In genomic region chr13:109160887-109161669, GRCh38 we compare ENCODE assay signal across 11 cellular contexts.
DNase-seq lines count a peak whose midpoint lies in the region; ATAC-seq, FAIRE-seq and TF ChIP-seq lines count a peak whose summit lies in the region.
"Had no signal": no experiment of that assay in that cellular context is flagged by ENCODE, and none has a peak within 500 bp of the region (broad histone marks: within the 10 kb centered on the region; RNA-seq: fewer than 3 reads in every experiment).

No MANE protein-coding gene starts in this region.

- peaks cover 5% of the 10 kb centered on the region for H3K27me3 Mint-ChIP-seq in T-helper 2 cell treated with Interferon-gamma antibody and Interleukin-4, amounts not matched to agents 5 μg/mL and 100 μg/mL, for 36 hours (ENCODE audit: low read depth)

- no peaks in the 10 kb centered on the region for H3K9me3 Mint-ChIP-seq in T-helper 2 cell treated with Interferon-gamma antibody and Interleukin-4, amounts not matched to agents 5 μg/mL and 100 μg/mL, for 36 hours

- TF ChIP-seq POLR2A in A549 (IDR thresholded peaks at IDR 0.05; ENCODE audit: low read length): no peak

- no peaks in the 10 kb centered on the region for H3K79me2 ChIP-seq in OCI-LY3 (ENCODE audit: low read length)

- POLR2A ChIA-PET in A549 (lab: Yijun Ruan, JAX): no interaction called here

- H3K4me3 Mint-ChIP-seq in T-helper 2 cell treated with Interferon-gamma antibody and Interleukin-4, amounts not matched to agents 5 μg/mL and 100 μg/mL, for 36 hours: no peak overlapping the region

- no peaks in the 10 kb centered on the region for H4K20me1 ChIP-seq in OCI-LY3 (ENCODE audit: insufficient read depth, low read length)

- H3K27ac ChIP-seq in A549: peak overlapping the region; percentile 18 to 95; a peak in 4 of 6 replicates
- peak overlapping the region; percentile 49 for H3K27ac ChIP-seq in OCI-LY3 (ENCODE audit: low read length)
- H3K27ac ChIP-seq: ascending aorta, prostate gland had no signal

- no peak overlapping the region for H2AFZ ChIP-seq in OCI-LY3 (ENCODE audit: low read depth, low read length)

- H3K36me3 ChIP-seq in OCI-LY3 (replicated peaks; ENCODE audit: low read depth, low read length): no peaks in the 10 kb centered on the region
- H3K36me3 ChIP-seq: ascending aorta, prostate gland had no signal

- H3K4me1 Mint-ChIP-seq in T-helper 2 cell treated with Interferon-gamma antibody and Interleukin-4, amounts not matched to agents 5 μg/mL and 100 μg/mL, for 36 hours (ENCODE audit: low read depth): peaks cover 11% of the 10 kb centered on the region

- no peaks in the 10 kb centered on the region for H3K9me3 ChIP-seq in A549
- H3K9me3 ChIP-seq in OCI-LY3 (ENCODE audit: insufficient read depth, low read length): no peaks in the 10 kb centered on the region
- H3K9me3 ChIP-seq: ascending aorta, prostate gland had no signal

- H3K4me1 ChIP-seq in A549 (peaks cover 50% of the 10 kb centered on the region), OCI-LY3 (ENCODE audit: low read length) (peaks cover 49% of the 10 kb centered on the region)
- H3K4me1 ChIP-seq: prostate gland had no signal

- no peak for TF ChIP-seq EP300 in A549 (IDR thresholded peaks at IDR 0.05)

- peak overlapping the region; percentile 17; the same call in 1 of the 2 replicates for H3K9ac ChIP-seq in OCI-LY3 (ENCODE audit: low read length)

- ATAC-seq in A549: no peak
- ATAC-seq in GM18907 (IDR thresholded peaks at IDR 0.05; ENCODE audit: unreplicated experiment): peak; percentile 26
- ATAC-seq in HG02870 (IDR thresholded peaks at IDR 0.05; ENCODE audit: unreplicated experiment): peak; percentile 12
- ATAC-seq in GM21367 (IDR thresholded peaks at IDR 0.05; ENCODE audit: unreplicated experiment): no peak
- ATAC-seq: left cardiac atrium had no signal

- H3K27ac Mint-ChIP-seq in T-helper 2 cell treated with Interferon-gamma antibody and Interleukin-4, amounts not matched to agents 5 μg/mL and 100 μg/mL, for 36 hours: no peak overlapping the region

- CTCF ChIA-PET in A549 (lab: Yijun Ruan, JAX): interaction anchor here (1.4 kb wide), 1 partner anchor 15 kb away, joined by 4 read pairs; no protein-coding TSS in a partner anchor

- DNase-seq in A549 (ENCODE audit: low read depth in 1 of 2, low spot score in 1 of 2) (no peak), D721Med (ENCODE audit: insufficient read length, low spot score) (no peak)
- no peak for DNase-seq in activated CD4-positive, alpha-beta T cell treated with anti-CD3 and anti-CD28 coated beads, Interleukin-2, amount 50 U/mL, for 1 hour
- DNase-seq in T-helper 2 cell treated with Interferon-gamma antibody and Interleukin-4, amounts not matched to agents 5 μg/mL and 100 μg/mL, for 36 hours (ENCODE audit: low spot score): no peak
- DNase-seq: left cardiac atrium had no signal

- 87% methylated on average over 11 of the region's 11 CpGs for WGBS in A549 (ENCODE audit: missing lambda C conversion rate)

- no peak for FAIRE-seq in A549 (lab: Jason Lieb, UNC)
- no peak for FAIRE-seq in D721Med (lab: Jason Lieb, UNC)

- TF ChIP-seq CTCF in A549 (IDR thresholded peaks at IDR 0.05): no peak
- TF ChIP-seq CTCF in OCI-LY3 (IDR thresholded peaks at IDR 0.05; ENCODE audit: low read depth, low read length): no peak
- no peak for TF ChIP-seq CTCF in D721Med (IDR thresholded peaks at IDR 0.05; ENCODE audit: insufficient read depth, missing control alignments)

- no peak for TF ChIP-seq RAD21 in A549 (conservative IDR thresholded peaks at IDR 0.05 in 1 of 2, IDR thresholded peaks at IDR 0.05 in 1 of 2)

- H3K27me3 ChIP-seq in OCI-LY3 (ENCODE audit: low read depth, low read length): peaks cover 43% of the 10 kb centered on the region
- H3K27me3 ChIP-seq: ascending aorta had no signal

- no peaks in the 10 kb centered on the region for H3K36me3 Mint-ChIP-seq in T-helper 2 cell treated with Interferon-gamma antibody and Interleukin-4, amounts not matched to agents 5 μg/mL and 100 μg/mL, for 36 hours (ENCODE audit: low read depth)

- no peak overlapping the region for H3K4me2 ChIP-seq in A549
- peak overlapping the region; percentile 85 for H3K4me2 ChIP-seq in OCI-LY3 (ENCODE audit: low read length)

- H3K4me3 ChIP-seq in A549 (no peak overlapping the region), OCI-LY3 (ENCODE audit: low read length) (peak overlapping the region; percentile 50)
- H3K4me3 ChIP-seq: ascending aorta, prostate gland had no signal

TF ChIP-seq in A549, 52 proteins besides CTCF, POLR2A, EP300 and RAD21:
- no peak for TF ChIP-seq NFE2L2 (conservative IDR thresholded peaks at IDR 0.05; ENCODE audit: low read length)
- no peak for TF ChIP-seq ESRRA (IDR thresholded peaks at IDR 0.05; ENCODE audit: borderline replicate concordance, low read length)
- no peak for TF ChIP-seq USF2 (IDR thresholded peaks at IDR 0.05)
- TF ChIP-seq MAFK (IDR thresholded peaks at IDR 0.05; ENCODE audit: partially characterized antibody): no peak
- TF ChIP-seq ELK1 (IDR thresholded peaks at IDR 0.05; ENCODE audit: low read depth, low read length): no peak
- TF ChIP-seq REST (IDR thresholded peaks at IDR 0.05): no peak

Comparison
In these comparisons a context has a peak if more than half of its experiments do, and no peak if none do; other contexts are left out.
1. ATAC-seq: peak in GM18907 (single experiment) and HG02870 (single experiment); none in A549 (0 of 2) and GM21367 (single experiment).